8 cellular contexts compared by ENCODE assay signal in the genomic region with DNA sequence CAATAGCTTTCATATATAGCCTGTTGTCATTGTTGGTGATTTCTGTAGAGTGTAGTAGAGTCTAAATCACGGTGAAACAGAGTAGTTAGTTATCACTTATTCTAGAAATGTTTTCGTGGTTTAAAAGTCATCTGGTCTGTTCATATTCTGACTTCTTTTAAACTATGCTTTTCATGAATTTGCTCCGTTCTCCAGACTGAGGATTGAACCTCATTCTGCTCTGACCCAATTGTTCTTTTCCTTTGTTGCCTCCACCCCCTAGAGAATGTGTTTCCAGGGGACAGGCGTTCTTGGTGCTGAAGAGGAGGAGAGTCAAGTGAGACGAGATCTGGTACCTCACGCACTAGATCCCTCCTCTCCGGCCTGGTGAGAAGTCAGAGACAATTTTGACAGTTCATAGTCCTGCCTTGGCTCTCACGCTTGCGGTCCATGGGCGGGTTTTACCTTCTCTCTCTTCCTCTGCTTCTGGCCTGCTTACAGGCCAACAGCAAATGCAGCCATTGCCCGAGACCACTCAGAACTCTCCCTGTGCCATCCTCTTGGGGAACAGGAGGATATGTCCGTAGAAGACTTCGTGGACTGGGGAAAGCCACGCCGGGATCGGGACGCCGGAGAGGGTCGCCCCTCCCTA. TPM values are rescaled to one million over a fixed set of nuclear protein-coding genes. Genes with fewer than 3 reads are reported as not detected.
A peak's percentile ranks its signal among the peaks of the same experiment; 100 is the strongest.
DNase-seq lines count a peak whose midpoint lies in the region; ATAC-seq, FAIRE-seq and TF ChIP-seq lines count a peak whose summit lies in the region.

No MANE protein-coding gene starts in this region.

- H3K36me3 ChIP-seq in MM.1S (replicated peaks; ENCODE audit: insufficient read depth, low read length) = no peaks in the 10 kb centered on the region; the same call in 1 of the 2 replicates
- H3K36me3 ChIP-seq in breast epithelium = no peaks in the 10 kb centered on the region
- no peaks in the 10 kb centered on the region for H3K36me3 ChIP-seq in keratinocyte (ENCODE audit: control insufficient read depth in 2 of 2, extremely low read depth in 1 of 2, insufficient read depth in 2 of 2, low read length in 2 of 2)

- peaks cover 18% of the 10 kb centered on the region for H3F3A ChIP-seq in MM.1S (ENCODE audit: insufficient read depth, low read length)

- dilution Hi-C loops in keratinocyte (cut with MboI; ENCODE audit: extremely low pct_ligation_motif_present, low sequenced_read_pairs) = no loop called here

- FAIRE-seq in keratinocyte (lab: Jason Lieb, UNC) = peak; percentile 48

- DNase-seq in Right ventricle myocardium inferior (ENCODE audit: missing footprints) (no peak), cardiac septum (ENCODE audit: low spot score) (no peak), HEK293T (ENCODE audit: extremely low spot score) (peak; percentile 47), MM.1S (peak; percentile 89), breast epithelium (ENCODE audit: low spot score in 2 of 2) (no peak), keratinocyte (ENCODE audit: low read depth, low spot score) (no peak)
- DNase-seq in stimulated activated naive CD4-positive, alpha-beta T cell treated with Interleukin-2 at 50 U/mL for 16 hours (lab: John Stamatoyannopoulos, UW) = peak; percentile 81

- H3K9me2 ChIP-seq in MM.1S (replicated peaks; ENCODE audit: insufficient read depth, low read length) = no peaks in the 10 kb centered on the region

- peak; percentile 58 for ATAC-seq in Right ventricle myocardium inferior
- peak; percentile 66 for ATAC-seq in SK-N-SH treated with all-trans-retinoic acid at 6 μM for 48 hours

- intact Hi-C loops in Right ventricle myocardium inferior (cut with DNase I) (loop anchor here (5.0 to 10.0 kb wide), 3 partner anchors 48 to 550 kb away; a partner anchor contains a TSS), cardiac septum (cut with DNase I) (loop anchor here (2.0 to 5.0 kb wide), 3 partner anchors 83 to 546 kb away; a partner anchor contains a TSS), breast epithelium (cut with DNase I; ENCODE audit: low total_unique reads) (no loop called here)

- H3K4me2 ChIP-seq in MM.1S (ENCODE audit: low read depth, low read length) (peak overlapping the region; percentile 91), keratinocyte (ENCODE audit: control insufficient read depth, extremely low read depth, insufficient read depth, low read depth, low read length) (peak overlapping the region; percentile 90)

- POLR2A ChIA-PET in HEK293T (lab: Yijun Ruan, JAX) = no interaction called here

- H3K9me3 ChIP-seq in MM.1S (replicated peaks; ENCODE audit: insufficient read depth, low read length) = no peaks in the 10 kb centered on the region
- no peaks in the 10 kb centered on the region for H3K9me3 ChIP-seq in breast epithelium
- no peaks in the 10 kb centered on the region for H3K9me3 ChIP-seq in keratinocyte (ENCODE audit: control insufficient read depth, low read depth, low read length)

- H3K4me3 ChIP-seq in MM.1S (ENCODE audit: low read length) = peak overlapping the region; percentile 96
- H3K4me3 ChIP-seq in breast epithelium = peak overlapping the region; percentile 77 to 98 (median 92)
- H3K4me3 ChIP-seq in keratinocyte (ENCODE audit: control insufficient read depth in 2 of 3, extremely low read depth in 1 of 3, insufficient read depth in 2 of 3, low read depth in 1 of 3, low read length in 3 of 3) = peak overlapping the region; percentile 71 to 89 (median 83)

- TF ChIP-seq CTCF in MM.1S (IDR thresholded peaks at IDR 0.05; ENCODE audit: low read length) (no peak), breast epithelium (IDR thresholded peaks at IDR 0.05) (no peak), keratinocyte (optimal IDR thresholded peaks at IDR 0.05 in 1 of 3, IDR thresholded peaks at IDR 0.05 in 1 of 3, conservative IDR thresholded peaks at IDR 0.05 in 1 of 3; ENCODE audit: extremely low read depth in 1 of 3, insufficient read depth in 2 of 3, low read length in 3 of 3) (no peak)

- H3K4me1 ChIP-seq in MM.1S (ENCODE audit: low read length) (peaks cover 11% of the 10 kb centered on the region), breast epithelium (peaks cover 0 to 6% of the 10 kb centered on the region in 2 donors), keratinocyte (ENCODE audit: control insufficient read depth, extremely low read depth, insufficient read depth, low read length) (peaks cover 38% of the 10 kb centered on the region)

- H3K9ac ChIP-seq in MM.1S (ENCODE audit: low read length) (peak overlapping the region; percentile 78), keratinocyte (ENCODE audit: control insufficient read depth, extremely low read depth, insufficient read depth, low read length) (peak overlapping the region; percentile 92)

- H3K9me1 ChIP-seq in keratinocyte (ENCODE audit: control insufficient read depth, extremely low read depth, insufficient read depth, low read length) = no peaks in the 10 kb centered on the region

- H2AFZ ChIP-seq in MM.1S (ENCODE audit: low read length) (peak overlapping the region; percentile 91), keratinocyte (ENCODE audit: control insufficient read depth, low read length) (peak overlapping the region; percentile 94)

- peaks cover 43% of the 10 kb centered on the region for H3K79me2 ChIP-seq in MM.1S (ENCODE audit: low read length)
- H3K79me2 ChIP-seq in keratinocyte (ENCODE audit: control insufficient read depth, insufficient read depth, low read length) = peaks cover 44% of the 10 kb centered on the region

- TF ChIP-seq POLR2A in breast epithelium (IDR thresholded peaks at IDR 0.05) = no peak

- H3K27ac ChIP-seq in MM.1S (ENCODE audit: low read length) (peak overlapping the region; percentile 90), breast epithelium (peak overlapping the region; percentile 96 to 98), keratinocyte (ENCODE audit: control insufficient read depth, insufficient read depth, low read length) (peak overlapping the region; percentile 95)

- H4K20me1 ChIP-seq in MM.1S (ENCODE audit: insufficient read depth, low read length) (peaks cover 20% of the 10 kb centered on the region), keratinocyte (ENCODE audit: control insufficient read depth, extremely low read depth, insufficient read depth, low read length) (no peaks in the 10 kb centered on the region)

- H3K27me3 ChIP-seq in MM.1S (replicated peaks; ENCODE audit: insufficient read depth, low read length) (no peaks in the 10 kb centered on the region), breast epithelium (no peaks in the 10 kb centered on the region), keratinocyte (ENCODE audit: control insufficient read depth, extremely low read depth, insufficient read depth, low read length) (no peaks in the 10 kb centered on the region)

- CTCF ChIA-PET in HEK293T (lab: Yijun Ruan, JAX) = no interaction called here

TF ChIP-seq in HEK293T, 16 proteins besides CTCF, POLR2A, EP300 and RAD21 (continues in another document):
- no peak for TF ChIP-seq FOXA1 (IDR thresholded peaks at IDR 0.05)
- no peak for TF ChIP-seq L3MBTL2 (conservative IDR thresholded peaks at IDR 0.05)
- no peak for TF ChIP-seq NFRKB (IDR thresholded peaks at IDR 0.05)
- no peak for TF ChIP-seq ELF4 (IDR thresholded peaks at IDR 0.05)
- no peak for TF ChIP-seq TARDBP (IDR thresholded peaks at IDR 0.05)
- TF ChIP-seq, protein P1, sequence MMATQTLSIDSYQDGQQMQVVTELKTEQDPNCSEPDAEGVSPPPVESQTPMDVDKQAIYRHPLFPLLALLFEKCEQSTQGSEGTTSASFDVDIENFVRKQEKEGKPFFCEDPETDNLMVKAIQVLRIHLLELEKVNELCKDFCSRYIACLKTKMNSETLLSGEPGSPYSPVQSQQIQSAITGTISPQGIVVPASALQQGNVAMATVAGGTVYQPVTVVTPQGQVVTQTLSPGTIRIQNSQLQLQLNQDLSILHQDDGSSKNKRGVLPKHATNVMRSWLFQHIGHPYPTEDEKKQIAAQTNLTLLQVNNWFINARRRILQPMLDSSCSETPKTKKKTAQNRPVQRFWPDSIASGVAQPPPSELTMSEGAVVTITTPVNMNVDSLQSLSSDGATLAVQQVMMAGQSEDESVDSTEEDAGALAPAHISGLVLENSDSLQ (IDR thresholded peaks at IDR 0.05) = no peak

TF ChIP-seq in SK-N-SH treated with all-trans-retinoic acid at 6 μM for 48 hours, 23 proteins besides CTCF, POLR2A, EP300 and RAD21:
- 0 out of 2 replicates have a peak, but pooled peaks have one; percentile 4 for TF ChIP-seq ZNF8 (CRISPR knock-in tag; IDR thresholded peaks at IDR 0.05)
- no peak for TF ChIP-seq ZC3H10 (CRISPR knock-in tag; IDR thresholded peaks at IDR 0.05)

RNA-seq across cellular contexts. Expression of a gene that starts 0.6 kb away (rescaled TPM):
- 35.0 TPM for total RNA-seq in Right ventricle myocardium inferior
- total RNA-seq in cardiac septum = 34.5 TPM
- total RNA-seq in breast epithelium = 10 to 100 TPM; 35.0 to 95.1 (median 56.7) TPM
- 4.9 to 8.4 TPM (median 5.5 TPM) in 3 replicates for polyA plus RNA-seq in keratinocyte
- 215 TPM for polyA plus RNA-seq in keratinocyte (2011; ENCODE audit: low read depth)
- polyA plus RNA-seq in keratinocyte (2011; cell fraction: cytosol; rRNA removed) = 1.2 and 3.1 TPM in 2 replicates
- 9.9 and 14.0 TPM in 2 replicates for polyA plus RNA-seq in keratinocyte (2011; cell fraction: nucleus; rRNA removed)
- 4.7 and 32.6 TPM in 2 replicates for polyA plus RNA-seq in keratinocyte (2012; ENCODE audit: low replicate concordance)
- polyA minus RNA-seq in keratinocyte = 5.7 to 34.7 TPM (median 16.1 TPM) in 3 replicates
- polyA minus RNA-seq in keratinocyte (2011; cell fraction: cytosol; rRNA and poly(A)+ RNA removed) = 3.3 TPM
- polyA minus RNA-seq in keratinocyte (2011; cell fraction: nucleus; rRNA and poly(A)+ RNA removed) = 32.2 and 62.9 TPM in 2 replicates

RNA-seq across cellular contexts. Expression of a gene that starts 59.9 kb away (rescaled TPM):
- total RNA-seq in Right ventricle myocardium inferior (0.49 TPM), cardiac septum (not detected), breast epithelium (not detected)
- polyA plus RNA-seq in keratinocyte = not detected in 3 replicates
- not detected for polyA plus RNA-seq in keratinocyte (2011; ENCODE audit: low read depth)
- 0.07 TPM in 1 of 2 replicates, not detected in the other for polyA plus RNA-seq in keratinocyte (2011; cell fraction: cytosol; rRNA removed)
- polyA plus RNA-seq in keratinocyte (2011; cell fraction: nucleus; rRNA removed) = not detected in 2 replicates
- 0.56 TPM in 1 of 2 replicates, not detected in the other for polyA plus RNA-seq in keratinocyte (2012; ENCODE audit: low replicate concordance)
- not detected in 3 replicates for polyA minus RNA-seq in keratinocyte
- 19.4 TPM for polyA minus RNA-seq in keratinocyte (2011; cell fraction: cytosol; rRNA and poly(A)+ RNA removed)
- polyA minus RNA-seq in keratinocyte (2011; cell fraction: nucleus; rRNA and poly(A)+ RNA removed) = 2.0 and 4.7 TPM in 2 replicates

Comparison
In these comparisons a context has a peak if more than half of its experiments do, and no peak if none do; other contexts are left out.
1. DNase-seq: peak in HEK293T (single experiment), MM.1S (single experiment) and stimulated activated naive CD4-positive, alpha-beta T cell treated with Interleukin-2 at 50 U/mL for 16 hours (single experiment); none in Right ventricle myocardium inferior (single experiment), cardiac septum (single experiment), breast epithelium (0 of 2) and keratinocyte (single experiment).
2. Peak in every context shown above with its lines, with median percentiles within 50 percentile points of each other: H3K27ac ChIP-seq and H3K4me3 ChIP-seq.